Comparison of ENCODE assay signal across 8 cellular contexts in genomic region chr10:99711129-99711719, GRCh38. TPM values are rescaled to one million over a fixed set of nuclear protein-coding genes. Genes with fewer than 3 reads are reported as not detected.
A peak's percentile ranks its signal among the peaks of the same experiment; 100 is the strongest.
DNase-seq lines count a peak whose midpoint lies in the region; ATAC-seq, FAIRE-seq and TF ChIP-seq lines count a peak whose summit lies in the region.

No MANE protein-coding gene starts in this region.

- no peak overlapping the region for H2AFZ ChIP-seq in astrocyte (ENCODE audit: low read depth, low read length)

- TF ChIP-seq POLR2A in tibial nerve (IDR thresholded peaks at IDR 0.05), result no peak

- no peaks in the 10 kb centered on the region for H3K9me3 Mint-ChIP-seq in astrocyte (ENCODE audit: unreplicated experiment)

- H3K27ac Mint-ChIP-seq in astrocyte (ENCODE audit: unreplicated experiment), result no peak overlapping the region

- H3K4me2 ChIP-seq in astrocyte (ENCODE audit: low read length), result no peak overlapping the region

- FAIRE-seq in astrocyte (lab: Jason Lieb, UNC), result peak; percentile 32

- no peak for TF ChIP-seq EP300 in tibial nerve (IDR thresholded peaks at IDR 0.05)

- TF ChIP-seq CTCF in astrocyte (IDR thresholded peaks at IDR 0.05; ENCODE audit: insufficient read depth, low read depth, low read length) (peak; percentile 44), tibial nerve (IDR thresholded peaks at IDR 0.05) (peak in 4 of 5 experiments; percentile 19 to 41 (median 31))

- ATAC-seq in GM21786 (IDR thresholded peaks at IDR 0.05; ENCODE audit: unreplicated experiment) (peak; percentile 53), HG03469 (IDR thresholded peaks at IDR 0.05; ENCODE audit: unreplicated experiment) (no peak)

- H3K27ac ChIP-seq in astrocyte (ENCODE audit: low read depth, low read length), result no peak overlapping the region
- H3K27ac ChIP-seq in tibial nerve, result no peak overlapping the region

- H3K4me3 Mint-ChIP-seq in astrocyte (ENCODE audit: unreplicated experiment), result no peak overlapping the region

- H3K79me2 ChIP-seq in astrocyte (ENCODE audit: insufficient read depth, low read length), result no peaks in the 10 kb centered on the region

- H4K20me1 ChIP-seq in astrocyte (ENCODE audit: insufficient read depth, low read length), result peaks cover 16% of the 10 kb centered on the region

- H3K4me1 Mint-ChIP-seq in astrocyte (ENCODE audit: low read depth, unreplicated experiment), result peaks cover 7% of the 10 kb centered on the region

- DNase-seq in SIG-M5 treated with dmso at 0.1 percent for 504 hours (lab: John Stamatoyannopoulos, UW; ENCODE audit: unreplicated experiment) (peak; percentile 37), SIG-M5 (lab: John Stamatoyannopoulos, UW) (no peak), NCI-H526 treated with DMSO at 0.1 percent for 48 hours (lab: John Stamatoyannopoulos, UW) (peak; percentile 31), astrocyte (ENCODE audit: low read depth) (peak; percentile 34), inferior parietal cortex (ENCODE audit: extremely low spot score) (peak; percentile 60), tibial nerve (ENCODE audit: low spot score in 2 of 2) (peak in 1 of 2 donors; percentile 49)

- H3K36me3 Mint-ChIP-seq in astrocyte (ENCODE audit: low read depth, unreplicated experiment), result peaks cover 8% of the 10 kb centered on the region

- peaks cover 33% of the 10 kb centered on the region for H3K36me3 ChIP-seq in astrocyte (ENCODE audit: insufficient read depth, low read length)
- peaks cover 0 to 59% (median 0%) of the 10 kb centered on the region in 3 donors for H3K36me3 ChIP-seq in tibial nerve

- no peak overlapping the region for H3K9ac ChIP-seq in astrocyte (ENCODE audit: low read length)

- H3K27me3 ChIP-seq in astrocyte (ENCODE audit: insufficient read depth, low read length) (no peaks in the 10 kb centered on the region), tibial nerve (no peaks in the 10 kb centered on the region)

- H3K27me3 Mint-ChIP-seq in astrocyte (ENCODE audit: low read depth, unreplicated experiment), result no peaks in the 10 kb centered on the region

- H3K4me3 ChIP-seq in astrocyte (ENCODE audit: insufficient read depth, low read depth, low read length) (no peak overlapping the region), tibial nerve (no peak overlapping the region)

- H3K9me3 ChIP-seq in astrocyte (ENCODE audit: insufficient read depth, low read depth, low read length), result no peaks in the 10 kb centered on the region
- H3K9me3 ChIP-seq in tibial nerve, result no peaks in the 10 kb centered on the region

- H3K4me1 ChIP-seq in astrocyte (ENCODE audit: insufficient read depth, low read length), result no peaks in the 10 kb centered on the region
- H3K4me1 ChIP-seq in tibial nerve, result no peaks in the 10 kb centered on the region

RNA-seq across cellular contexts. Expression of gene COX15, which starts 20.7 kb away (rescaled TPM):
- total RNA-seq in astrocyte, result 30.2 and 33.4 TPM in 2 replicates
- total RNA-seq in tibial nerve, result 10 to 100 TPM; 25.2 to 31.0 (median 30.4) TPM

RNA-seq across cellular contexts. Expression of gene CUTC, which starts 20.8 kb away (rescaled TPM):
- 10.3 and 11.6 TPM in 2 replicates for total RNA-seq in astrocyte
- 10 to 100 TPM; 21.9 to 55.7 (median 40.1) TPM for total RNA-seq in tibial nerve

RNA-seq across cellular contexts. Expression of gene ENTPD7, which starts 51.9 kb away (rescaled TPM):
- total RNA-seq in astrocyte, result 21.6 and 22.8 TPM in 2 replicates
- 1 to 10 TPM; 3.3 to 7.5 (median 4.4) TPM for total RNA-seq in tibial nerve
